ENCODE assay signal across 15 cellular contexts in the genomic region with DNA sequence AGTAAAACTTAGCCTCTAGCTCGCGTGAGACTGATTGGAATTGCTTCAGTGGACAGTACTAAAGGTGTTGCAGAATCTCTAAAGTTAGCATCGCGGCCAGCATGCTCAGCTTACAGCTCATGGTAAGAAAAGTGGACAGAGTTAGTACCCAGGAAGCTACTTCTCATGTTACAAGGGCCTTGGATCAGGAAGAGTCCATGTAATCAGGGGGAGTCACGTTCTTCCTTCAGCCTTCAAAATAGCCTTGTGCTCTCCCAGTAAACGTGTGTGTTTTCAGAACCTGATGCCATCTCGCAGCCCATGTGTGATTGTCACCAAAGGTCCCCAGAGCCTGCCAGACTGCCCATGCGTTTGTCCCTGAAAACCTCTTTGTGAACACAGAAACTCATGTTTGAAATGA.
A peak's percentile ranks its signal among the peaks of the same experiment; 100 is the strongest.
DNase-seq lines count a peak whose midpoint lies in the region; ATAC-seq and TF ChIP-seq lines count a peak whose summit lies in the region.
"Had no signal": no experiment of that assay in that cellular context is flagged by ENCODE, and none has a peak within 500 bp of the region (broad histone marks: within the 10 kb centered on the region; RNA-seq: fewer than 3 reads in every experiment).

No MANE protein-coding gene starts in this region.

- no peaks in the 10 kb centered on the region for H3K27me3 ChIP-seq in gastrocnemius medialis
- H3K27me3 ChIP-seq: BE2C, spleen had no signal

- H3K4me3 ChIP-seq in astrocyte of the cerebellum (ENCODE audit: low read depth, low read length), result no peak overlapping the region
- H3K4me3 ChIP-seq in gastrocnemius medialis, result peak overlapping the region in 1 of 4 donors; percentile 21
- H3K4me3 ChIP-seq: spleen had no signal

- peaks cover 15 to 19% of the 10 kb centered on the region in 2 donors for H3K4me1 ChIP-seq in gastrocnemius medialis
- H3K4me1 ChIP-seq: BE2C had no signal

- no peaks in the 10 kb centered on the region for H3K36me3 ChIP-seq in gastrocnemius medialis

- no peak for TF ChIP-seq CTCF in astrocyte of the cerebellum (IDR thresholded peaks at IDR 0.05; ENCODE audit: low read depth, low read length, missing control alignments)
- no peak for TF ChIP-seq CTCF in gastrocnemius medialis (IDR thresholded peaks at IDR 0.05 in 4 of 5, conservative IDR thresholded peaks at IDR 0.05 in 1 of 5)

- intact Hi-C loops in gastrocnemius medialis (cut with DNase I; ENCODE audit: low total_unique reads), result loop anchor here (5.0 to 10.0 kb wide), 2 partner anchors 109 to 512 kb away; no protein-coding TSS in a partner anchor

- ATAC-seq in gastrocnemius medialis, result peak; percentile 98 to 99
- ATAC-seq in HG03139 (IDR thresholded peaks at IDR 0.05; ENCODE audit: unreplicated experiment), result no peak
- no peak for ATAC-seq in HG03025 (IDR thresholded peaks at IDR 0.05; ENCODE audit: low FRiP score, unreplicated experiment)
- ATAC-seq: activated T-cell treated with anti-CD3 and anti-CD28 coated beads, Interleukin-2, amount 50 U/mL, for 72 hours had no signal

- H3K9me3 ChIP-seq in gastrocnemius medialis, result no peaks in the 10 kb centered on the region
- H3K9me3 ChIP-seq: BE2C had no signal

- in situ Hi-C loops in astrocyte of the cerebellum (cut with HindIII; ENCODE audit: low sequenced_read_pairs) (no loop called here), gastrocnemius medialis (cut with MboI; ENCODE audit: low sequenced_read_pairs in 4 of 4) (no loop called here)

- peak overlapping the region; percentile 45 to 79 (median 78) for H3K27ac ChIP-seq in gastrocnemius medialis
- H3K27ac ChIP-seq: spleen had no signal

- DNase-seq in HT1080 (ENCODE audit: low read depth), result peak; percentile 44
- DNase-seq in astrocyte of the cerebellum (ENCODE audit: low read depth), result peak; percentile 19
- peak; percentile 36 for DNase-seq in iPS-NIHi7 (ENCODE audit: extremely low spot score)
- DNase-seq in gastrocnemius medialis, result peak; percentile 67 to 70
- DNase-seq in activated naive CD4-positive, alpha-beta T cell treated with anti-CD3 and anti-CD28 coated beads, Interleukin-2, amount 50 U/mL, for 16 hours, result no peak
- DNase-seq: activated CD4-positive, alpha-beta memory T cell treated with anti-CD3 and anti-CD28 coated beads, Interleukin-2, amount 10 ng/mL, durations not matched to agents 7 days and 5 days; activated T-cell treated with anti-CD3 and anti-CD28 coated beads, Interleukin-2, amount 50 U/mL, for 72 hours; BE2C; DMS 273 treated with DMSO at 0.1 percent for 48 hours; erythroblast; NCI-H1105 treated with DMSO at 0.1 percent for 48 hours; spleen; stimulated activated naive CD4-positive, alpha-beta T cell treated with Interleukin-2 at 50 U/mL for 16 hours had no signal

- peak in 1 of 2 donors; percentile 34 for TF ChIP-seq POLR2A in gastrocnemius medialis (IDR thresholded peaks at IDR 0.05)

Comparison
In these comparisons a context has a peak if more than half of its experiments do, and no peak if none do; other contexts are left out.
1. ATAC-seq: peak in gastrocnemius medialis (2 of 2); none in HG03139 (single experiment) and HG03025 (single experiment).